ENCODE assay signal across 15 cellular contexts in genomic region chr9:134485653-134486052, GRCh38.
DNase-seq lines count a peak whose midpoint lies in the region; ATAC-seq and TF ChIP-seq lines count a peak whose summit lies in the region.
"Had no signal": no experiment of that assay in that cellular context is flagged by ENCODE, and none has a peak within 500 bp of the region (broad histone marks: within the 10 kb centered on the region; RNA-seq: fewer than 3 reads in every experiment).

No MANE protein-coding gene starts in this region.

- ATAC-seq in stimulated activated memory B cell treated with anti-CD40 and anti-IgM and Interleukin-4, amounts not matched to agents 10 μg/mL and 1 μg/mL and 100 μg/mL, for 72 hours, result peak; percentile 34
- ATAC-seq: CD8-positive, alpha-beta T cell; GM23338; HCT116; K562 had no signal

- peak overlapping the region in 10 of 11 experiments; percentile 23 to 98 (median 90); a peak in 19 of 22 replicates for H3K27ac ChIP-seq in BLaER1 treated with 17β-estradiol and CSF1 and Interleukin-3, amounts not matched to agents 10 nM and 100 nM
- no peak overlapping the region for H3K27ac ChIP-seq in Peyer's patch

- peak overlapping the region in 10 of 11 experiments; percentile 16 to 89 (median 75); a peak in 17 of 22 replicates for H3K9ac ChIP-seq in BLaER1 treated with 17β-estradiol and CSF1 and Interleukin-3, amounts not matched to agents 10 nM and 100 nM

- H3K9me3 Mint-ChIP-seq in nephron progenitor cell, result no peaks in the 10 kb centered on the region
- H3K9me3 Mint-ChIP-seq in stimulated activated memory B cell treated with anti-CD40 and anti-IgM and Interleukin-4, amounts not matched to agents 10 μg/mL and 1 μg/mL and 100 μg/mL, for 72 hours, result no peaks in the 10 kb centered on the region
- H3K9me3 Mint-ChIP-seq: CD8-positive, alpha-beta T cell had no signal

- 0 out of 20 replicates have a peak overlapping the region, but pooled peaks of 1 of the 10 experiments have one; percentile 22 for H3K4me3 ChIP-seq in BLaER1 treated with 17β-estradiol and CSF1 and Interleukin-3, amounts not matched to agents 10 nM and 100 nM
- no peak overlapping the region for H3K4me3 ChIP-seq in Peyer's patch
- H3K4me3 ChIP-seq: GM23338, K562 had no signal

- DNase-seq in Peyer's patch (peak in 2 of 3 donors; percentile 18 to 27), nephron progenitor cell (no peak), cerebellar cortex (ENCODE audit: low spot score) (no peak), NCI-H524 treated with DMSO at 0.1 percent for 48 hours (lab: John Stamatoyannopoulos, UW) (no peak), RPMI8226 (no peak)
- DNase-seq: CD8-positive, alpha-beta T cell; DMS79; NCI-H1436; NCI-H2029 treated with DMSO at 0.1 percent for 48 hours; NCI-H774 had no signal

- H3K36me3 ChIP-seq in BLaER1 treated with 17β-estradiol and CSF1 and Interleukin-3, amounts not matched to agents 10 nM and 100 nM, result no peaks in the 10 kb centered on the region
- no peaks in the 10 kb centered on the region for H3K36me3 ChIP-seq in Peyer's patch

- no peaks in the 10 kb centered on the region for H3K36me3 Mint-ChIP-seq in nephron progenitor cell (ENCODE audit: low read depth)
- no peaks in the 10 kb centered on the region for H3K36me3 Mint-ChIP-seq in stimulated activated memory B cell treated with anti-CD40 and anti-IgM and Interleukin-4, amounts not matched to agents 10 μg/mL and 1 μg/mL and 100 μg/mL, for 72 hours
- H3K36me3 Mint-ChIP-seq: CD8-positive, alpha-beta T cell had no signal

- H3K4me1 Mint-ChIP-seq in nephron progenitor cell, result peaks cover 16% of the 10 kb centered on the region
- H3K4me1 Mint-ChIP-seq in stimulated activated memory B cell treated with anti-CD40 and anti-IgM and Interleukin-4, amounts not matched to agents 10 μg/mL and 1 μg/mL and 100 μg/mL, for 72 hours, result peaks cover 27% of the 10 kb centered on the region
- H3K4me1 Mint-ChIP-seq: GM23338 had no signal

- H3K9me3 ChIP-seq in BLaER1 treated with 17β-estradiol and CSF1 and Interleukin-3, amounts not matched to agents 10 nM and 100 nM (replicated peaks in 1 of 11), result peaks cover 0 to 12% (median 0%) of the 10 kb centered on the region in 11 experiments; a peak in 6 of 22 replicates
- H3K9me3 ChIP-seq in Peyer's patch, result no peaks in the 10 kb centered on the region

- H3K27ac Mint-ChIP-seq in nephron progenitor cell, result peak overlapping the region; percentile 84
- H3K27ac Mint-ChIP-seq in stimulated activated memory B cell treated with anti-CD40 and anti-IgM and Interleukin-4, amounts not matched to agents 10 μg/mL and 1 μg/mL and 100 μg/mL, for 72 hours, result no peak overlapping the region
- H3K27ac Mint-ChIP-seq: CD8-positive, alpha-beta T cell; GM23338 had no signal

- TF ChIP-seq POLR2A in Peyer's patch (IDR thresholded peaks at IDR 0.05), result no peak

- no peaks in the 10 kb centered on the region for H4K20me1 ChIP-seq in BLaER1 treated with 17β-estradiol and CSF1 and Interleukin-3, amounts not matched to agents 10 nM and 100 nM

- H3K27me3 ChIP-seq in BLaER1 treated with 17β-estradiol and CSF1 and Interleukin-3, amounts not matched to agents 10 nM and 100 nM, result peaks cover 0 to 23% (median 0%) of the 10 kb centered on the region in 11 experiments; a peak in 5 of 22 replicates
- H3K27me3 ChIP-seq in Peyer's patch, result no peaks in the 10 kb centered on the region

- peaks cover 27 to 100% (median 97%) of the 10 kb centered on the region in 10 experiments for H3K4me1 ChIP-seq in BLaER1 treated with 17β-estradiol and CSF1 and Interleukin-3, amounts not matched to agents 10 nM and 100 nM
- H3K4me1 ChIP-seq in Peyer's patch, result no peaks in the 10 kb centered on the region

- TF ChIP-seq CTCF in Peyer's patch (IDR thresholded peaks at IDR 0.05), result no peak
- no peak for TF ChIP-seq CTCF in nephron progenitor cell (IDR thresholded peaks at IDR 0.05)

- no peak overlapping the region for H3K4me3 Mint-ChIP-seq in nephron progenitor cell
- no peak overlapping the region for H3K4me3 Mint-ChIP-seq in stimulated activated memory B cell treated with anti-CD40 and anti-IgM and Interleukin-4, amounts not matched to agents 10 μg/mL and 1 μg/mL and 100 μg/mL, for 72 hours
- H3K4me3 Mint-ChIP-seq: CD8-positive, alpha-beta T cell; GM23338 had no signal

- H3K4me2 ChIP-seq in BLaER1 treated with 17β-estradiol and CSF1 and Interleukin-3, amounts not matched to agents 10 nM and 100 nM, result peak overlapping the region; percentile 67 to 90 (median 82)
- H3K4me2 ChIP-seq: GM23338 had no signal

- peaks cover 27% of the 10 kb centered on the region for H3K27me3 Mint-ChIP-seq in nephron progenitor cell (ENCODE audit: low read depth, poor library complexity)
- H3K27me3 Mint-ChIP-seq in stimulated activated memory B cell treated with anti-CD40 and anti-IgM and Interleukin-4, amounts not matched to agents 10 μg/mL and 1 μg/mL and 100 μg/mL, for 72 hours, result peaks cover 33% of the 10 kb centered on the region

Comparison
In these comparisons a context has a peak if more than half of its experiments do, and no peak if none do; other contexts are left out.
1. H3K27ac ChIP-seq: peak in BLaER1 treated with 17β-estradiol and CSF1 and Interleukin-3, amounts not matched to agents 10 nM and 100 nM (10 of 11); none in Peyer's patch (0 of 4).
2. DNase-seq: peak in Peyer's patch (2 of 3); none in nephron progenitor cell (single experiment), cerebellar cortex (single experiment), NCI-H524 treated with DMSO at 0.1 percent for 48 hours (single experiment) and RPMI8226 (single experiment).